ENCODE assay signal across 20 cellular contexts in genomic region chr9:19404278-19405075, GRCh38. TPM values are rescaled to one million over a fixed set of nuclear protein-coding genes. Genes with fewer than 3 reads are reported as not detected.
DNase-seq lines count a peak whose midpoint lies in the region; ATAC-seq and TF ChIP-seq lines count a peak whose summit lies in the region.
"Had no signal": no experiment of that assay in that cellular context is flagged by ENCODE, and none has a peak within 500 bp of the region (broad histone marks: within the 10 kb centered on the region; RNA-seq: fewer than 3 reads in every experiment).

No MANE protein-coding gene starts in this region.

- peak; percentile 7 for ATAC-seq in left colon
- ATAC-seq: HCT116; natural killer cell treated with Interleukin-12 subunit alpha and Interleukin-12 subunit beta and Interleukin-15 and Interleukin-18, amount 100 ng/mL, for 72 hours had no signal

- H3K27me3 ChIP-seq in mammary epithelial cell (ENCODE audit: insufficient read depth, low read length) (no peaks in the 10 kb centered on the region), smooth muscle cell (ENCODE audit: low read depth) (no peaks in the 10 kb centered on the region)
- no peaks in the 10 kb centered on the region for H3K27me3 ChIP-seq in effector memory CD4-positive, alpha-beta T cell (replicated peaks; ENCODE audit: control insufficient read depth, insufficient read depth, low read length, poor library complexity, severe bottlenecking)
- H3K27me3 ChIP-seq: SJCRH30, thyroid gland had no signal

- H3K36me3 ChIP-seq in mammary epithelial cell (ENCODE audit: insufficient read depth, low read length) = no peaks in the 10 kb centered on the region
- H3K36me3 ChIP-seq in smooth muscle cell (ENCODE audit: low read depth) = no peaks in the 10 kb centered on the region
- no peaks in the 10 kb centered on the region for H3K36me3 ChIP-seq in effector memory CD4-positive, alpha-beta T cell (ENCODE audit: control insufficient read depth, insufficient read depth, low read length)
- H3K36me3 ChIP-seq: SJCRH30, thyroid gland had no signal

- no peaks in the 10 kb centered on the region for H3K79me2 ChIP-seq in mammary epithelial cell (ENCODE audit: insufficient read depth, low read length)
- H3K79me2 ChIP-seq in smooth muscle cell (ENCODE audit: low read depth) = no peaks in the 10 kb centered on the region

- peak overlapping the region; percentile 25 for H2AFZ ChIP-seq in mammary epithelial cell (ENCODE audit: low read depth, low read length)
- no peak overlapping the region for H2AFZ ChIP-seq in smooth muscle cell (ENCODE audit: low read depth)

- H3K9me3 ChIP-seq in mammary epithelial cell (replicated peaks; ENCODE audit: insufficient read depth, low read length) = no peaks in the 10 kb centered on the region
- peaks cover 3% of the 10 kb centered on the region for H3K9me3 ChIP-seq in smooth muscle cell (replicated peaks; ENCODE audit: low read depth)
- H3K9me3 ChIP-seq in effector memory CD4-positive, alpha-beta T cell (ENCODE audit: control insufficient read depth, low read length) = no peaks in the 10 kb centered on the region
- H3K9me3 ChIP-seq: SJCRH30, thyroid gland had no signal

- H4K20me1 ChIP-seq in mammary epithelial cell (ENCODE audit: insufficient read depth, low read length) = no peaks in the 10 kb centered on the region
- H4K20me1 ChIP-seq in smooth muscle cell (ENCODE audit: low read depth) = no peaks in the 10 kb centered on the region

- dilution Hi-C loops in mammary epithelial cell (cut with HindIII; ENCODE audit: low sequenced_read_pairs) = no loop called here

- H3K4me2 ChIP-seq in mammary epithelial cell (ENCODE audit: insufficient read depth, low read depth, low read length) (peak overlapping the region; percentile 47), smooth muscle cell (no peak overlapping the region)

- CTCF ChIA-PET in mammary epithelial cell (lab: Charles Lee; ENCODE audit: low non-redundant PET) = no interaction called here

- intact Hi-C loops in mammary epithelial cell (cut with micrococcal nuclease) = no loop called here
- intact Hi-C loops in left colon (cut with DNase I, micrococcal nuclease) = no loop called here

- in situ Hi-C loops in mammary epithelial cell (cut with MboI; ENCODE audit: low sequenced_read_pairs in 2 of 2) = loop anchor here in 1 of 2 donors (25.0 kb wide), 1 partner anchor 342 kb away; no protein-coding TSS in a partner anchor

- TF ChIP-seq CTCF in LNCaP clone FGC (IDR thresholded peaks at IDR 0.05; ENCODE audit: control insufficient read depth, extremely low read depth, insufficient read depth) (no peak), mammary epithelial cell (conservative IDR thresholded peaks at IDR 0.05 in 1 of 2, IDR thresholded peaks at IDR 0.05 in 1 of 2; ENCODE audit: extremely low read depth in 1 of 2, insufficient read depth in 1 of 2, low read depth in 1 of 2, low read length in 2 of 2) (no peak), smooth muscle cell (IDR thresholded peaks at IDR 0.05; ENCODE audit: borderline replicate concordance, insufficient read depth, poor library complexity, severe bottlenecking) (no peak)

- BruUV-seq in mammary epithelial cell (replicated peaks; lab: Mats Ljungman, UMichigan) = no TSS peak

- H3K9ac ChIP-seq in mammary epithelial cell (ENCODE audit: insufficient read depth, low read length) (no peak overlapping the region), smooth muscle cell (ENCODE audit: low read depth) (peak overlapping the region; percentile 11)

- peaks cover 21% of the 10 kb centered on the region for H3K4me1 ChIP-seq in mammary epithelial cell (ENCODE audit: insufficient read depth, low read length)
- H3K4me1 ChIP-seq in smooth muscle cell (ENCODE audit: low read depth) = peaks cover under 1% of the 10 kb centered on the region
- no peaks in the 10 kb centered on the region for H3K4me1 ChIP-seq in effector memory CD4-positive, alpha-beta T cell (ENCODE audit: control insufficient read depth, insufficient read depth, low read length, poor library complexity, severe bottlenecking)
- H3K4me1 ChIP-seq: SJCRH30 had no signal

- H3F3A ChIP-seq in smooth muscle cell (ENCODE audit: low read depth) = no peaks in the 10 kb centered on the region

- WGBS in mammary epithelial cell (ENCODE audit: low coverage, missing lambda C conversion rate) = 26% methylated on average over 4 of the region's 4 CpGs
- WGBS in smooth muscle cell (ENCODE audit: low lambda C conversion rate) = 81% methylated on average over 4 of the region's 4 CpGs

- H3K27ac ChIP-seq in mammary epithelial cell (ENCODE audit: insufficient read depth, low read depth, low read length) = peak overlapping the region; percentile 63
- peak overlapping the region; percentile 85 for H3K27ac ChIP-seq in smooth muscle cell (ENCODE audit: low read depth)
- H3K27ac ChIP-seq in effector memory CD4-positive, alpha-beta T cell (ENCODE audit: insufficient read depth, low read length, poor library complexity, severe bottlenecking) = no peak overlapping the region
- H3K27ac ChIP-seq: SJCRH30, thyroid gland had no signal

- peak; percentile 99 for DNase-seq in LNCaP clone FGC (ENCODE audit: low read depth)
- DNase-seq in mammary epithelial cell = peak; percentile 89
- no peak for DNase-seq in left colon
- no peak for DNase-seq in smooth muscle cell (lab: John Stamatoyannopoulos, UW; ENCODE audit: unreplicated experiment)
- DNase-seq in NOMO-1 treated with DMSO at 0.1 percent for 48 hours (lab: John Stamatoyannopoulos, UW; ENCODE audit: unreplicated experiment) = no peak
- no peak for DNase-seq in effector memory CD4-positive, alpha-beta T cell
- DNase-seq in NCI-H2171 (lab: John Stamatoyannopoulos, UW) = no peak
- DNase-seq in NCI-H2107 (lab: John Stamatoyannopoulos, UW) = no peak
- DNase-seq: activated CD4-positive, alpha-beta T cell treated with anti-CD3 and anti-CD28 coated beads for 48 hours; activated naive CD8-positive, alpha-beta T cell treated with anti-CD3 and anti-CD28 coated beads, Interleukin-2, amount 10 ng/mL, durations not matched to agents 7 days and 5 days; DMS79 treated with DMSO at 0.1 percent for 48 hours; hippocampal formation; islet precursor cell; NCI-H748 treated with DMSO at 0.1 percent for 48 hours; posterior cingulate gyrus; SJCRH30; stimulated activated naive CD4-positive, alpha-beta T cell; thyroid gland had no signal

- H3K4me3 ChIP-seq in LNCaP clone FGC (ENCODE audit: low read depth, low read length) = peak overlapping the region; percentile 26
- no peak overlapping the region for H3K4me3 ChIP-seq in mammary epithelial cell (replicated peaks in 1 of 3; ENCODE audit: insufficient read depth in 1 of 3, low read depth in 2 of 3, low read length in 3 of 3)
- H3K4me3 ChIP-seq in smooth muscle cell = no peak overlapping the region
- no peak overlapping the region for H3K4me3 ChIP-seq in effector memory CD4-positive, alpha-beta T cell (ENCODE audit: insufficient read depth, low read depth, low read length, poor library complexity, severe bottlenecking)
- H3K4me3 ChIP-seq: SJCRH30, thyroid gland had no signal

RNA-seq across cellular contexts. Expression of gene ACER2, which starts 4.3 kb away (rescaled TPM):
- total RNA-seq in mammary epithelial cell = 10 to 100 TPM in 1 of 2 donors, 1 to 10 TPM in 1; 9.1 to 38.3 TPM
- polyA plus RNA-seq in mammary epithelial cell = 11.8 TPM
- 34.2 TPM for polyA minus RNA-seq in mammary epithelial cell
- 10 to 100 TPM in 1 of 2 donors, 1 to 10 TPM in 1; 9.0 to 15.3 TPM for total RNA-seq in left colon
- total RNA-seq in smooth muscle cell = 3.0 and 4.2 TPM in 2 replicates
- 0.49 and 1.1 TPM in 2 replicates for polyA plus RNA-seq in smooth muscle cell

RNA-seq across cellular contexts. Expression of gene RPS6, which starts 24.4 kb away (rescaled TPM):
- total RNA-seq in mammary epithelial cell (1,000 to 10,000 TPM in 1 of 2 donors, 100 to 1,000 TPM in 1; 785 to 2,038 TPM), left colon (1,000 to 10,000 TPM; 1,769 to 1,852 TPM), smooth muscle cell (1,306 and 1,413 TPM in 2 replicates)
- polyA plus RNA-seq in mammary epithelial cell (1,908 TPM), smooth muscle cell (844 and 935 TPM in 2 replicates)
- polyA minus RNA-seq in mammary epithelial cell = 932 TPM

Comparison
In these comparisons a context has a peak if more than half of its experiments do, and no peak if none do; other contexts are left out.
1. DNase-seq: peak in LNCaP clone FGC (single experiment) and mammary epithelial cell (single experiment); none in left colon (0 of 2), smooth muscle cell (single experiment), NOMO-1 treated with DMSO at 0.1 percent for 48 hours (single experiment), effector memory CD4-positive, alpha-beta T cell (0 of 3), NCI-H2171 (single experiment) and NCI-H2107 (single experiment).